In the genomic region with DNA sequence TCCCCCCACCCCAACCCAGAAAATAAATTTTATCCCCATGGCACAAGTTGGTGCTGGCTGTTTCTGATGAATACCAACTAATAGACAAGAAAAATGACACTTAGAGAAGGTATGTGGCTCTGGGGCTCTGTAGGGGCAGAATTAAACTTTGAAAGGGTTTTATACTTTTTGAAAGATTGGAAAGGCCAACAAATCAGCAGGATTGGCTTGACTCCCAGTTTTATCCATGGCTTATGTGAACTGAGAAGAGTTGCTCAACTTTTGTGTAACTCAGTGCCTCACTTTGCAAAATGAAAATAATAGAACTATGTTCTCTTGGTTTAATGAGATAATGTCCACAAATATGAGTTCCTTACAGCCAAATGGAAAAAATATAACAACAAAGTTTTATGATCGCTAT, we compare ENCODE assay signal across 18 cellular contexts.
"Had no signal": no experiment of that assay in that cellular context is flagged by ENCODE, and none has a peak within 500 bp of the region (broad histone marks: within the 10 kb centered on the region; RNA-seq: fewer than 3 reads in every experiment).

No MANE protein-coding gene starts in this region.

- H3K4me1 ChIP-seq: esophagus muscularis mucosa, thyroid gland had no signal

- H3K4me1 Mint-ChIP-seq: activated naive CD8-positive, alpha-beta T cell treated with anti-CD3 and anti-CD28 coated beads for 36 hours; nephron progenitor cell had no signal

- H3K4me3 ChIP-seq: esophagus muscularis mucosa, thyroid gland had no signal

- H3K4me3 Mint-ChIP-seq: activated naive CD8-positive, alpha-beta T cell treated with anti-CD3 and anti-CD28 coated beads for 36 hours; activated T-helper 1 cell treated with anti-CD3 and anti-CD28 coated beads, Interleukin-12 subunit alpha, Interleukin-12 subunit beta, Interleukin-2, Interleukin-4 antibody, amounts not matched to agents 30 ng/mL and 10 ng/mL and 1 ng/mL, durations not matched to agents 14 hours and 24 hours and 36 hours; nephron progenitor cell; T-helper 2 cell treated with Interferon-gamma antibody and Interleukin-4, amounts not matched to agents 5 μg/mL and 100 μg/mL, for 36 hours had no signal

- DNase-seq: activated CD4-positive, alpha-beta T cell treated with anti-CD3 and anti-CD28 coated beads, Interleukin-2, amount 50 U/mL, for 48 hours; activated naive CD4-positive, alpha-beta T cell; activated naive CD8-positive, alpha-beta T cell treated with anti-CD3 and anti-CD28 coated beads for 36 hours; activated T-cell treated with anti-CD3 and anti-CD28 coated beads for 4 hours; brain microvascular endothelial cell; cortex of kidney; effector CD8-positive, alpha-beta T cell; nephron progenitor cell; nucleus accumbens; posterior cingulate gyrus; stimulated activated CD4-positive, alpha-beta T cell treated with anti-CD3 and anti-CD28 coated beads, Interleukin-12 subunit alpha, Interleukin-12 subunit beta, amount 100 ng/mL, for 4 hours; stimulated activated CD4-positive, alpha-beta T cell treated with anti-CD3 and anti-CD28 coated beads, Interleukin-1b, Interleukin-23, amount 100 ng/mL, for 48 hours; stimulated activated CD8-positive, alpha-beta memory T cell treated with anti-CD3 and anti-CD28 coated beads, Interleukin-4, amount 100 ng/mL, for 48 hours; stimulated activated naive CD4-positive, alpha-beta T cell; thyroid gland had no signal

- H3K27ac ChIP-seq: brain microvascular endothelial cell, esophagus muscularis mucosa, thyroid gland had no signal

- H3K36me3 ChIP-seq: brain microvascular endothelial cell, esophagus muscularis mucosa, thyroid gland had no signal

- H3K27ac Mint-ChIP-seq: activated naive CD8-positive, alpha-beta T cell treated with anti-CD3 and anti-CD28 coated beads for 36 hours; activated T-helper 1 cell treated with anti-CD3 and anti-CD28 coated beads, Interleukin-12 subunit alpha, Interleukin-12 subunit beta, Interleukin-2, Interleukin-4 antibody, amounts not matched to agents 30 ng/mL and 10 ng/mL and 1 ng/mL, durations not matched to agents 14 hours and 24 hours and 36 hours; nephron progenitor cell; T-helper 2 cell treated with Interferon-gamma antibody and Interleukin-4, amounts not matched to agents 5 μg/mL and 100 μg/mL, for 36 hours had no signal

- H3K9me3 Mint-ChIP-seq: activated naive CD8-positive, alpha-beta T cell treated with anti-CD3 and anti-CD28 coated beads for 36 hours; activated T-helper 1 cell treated with anti-CD3 and anti-CD28 coated beads, Interleukin-12 subunit alpha, Interleukin-12 subunit beta, Interleukin-2, Interleukin-4 antibody, amounts not matched to agents 30 ng/mL and 10 ng/mL and 1 ng/mL, durations not matched to agents 14 hours and 24 hours and 36 hours; nephron progenitor cell; T-helper 2 cell treated with Interferon-gamma antibody and Interleukin-4, amounts not matched to agents 5 μg/mL and 100 μg/mL, for 36 hours had no signal

- H3K27me3 ChIP-seq: brain microvascular endothelial cell, esophagus muscularis mucosa, thyroid gland had no signal

- H3K9me3 ChIP-seq: esophagus muscularis mucosa, thyroid gland had no signal

- H3K36me3 Mint-ChIP-seq: activated naive CD8-positive, alpha-beta T cell treated with anti-CD3 and anti-CD28 coated beads for 36 hours had no signal
